ENCODE assay signal across 11 cellular contexts in genomic region chr1:241641748-241642592, GRCh38. TPM values are rescaled to one million over a fixed set of nuclear protein-coding genes. Genes with fewer than 3 reads are reported as not detected.
A peak's percentile ranks its signal among the peaks of the same experiment; 100 is the strongest.
DNase-seq lines count a peak whose midpoint lies in the region; ATAC-seq and TF ChIP-seq lines count a peak whose summit lies in the region.
"Had no signal": no experiment of that assay in that cellular context is flagged by ENCODE, and none has a peak within 500 bp of the region (broad histone marks: within the 10 kb centered on the region; RNA-seq: fewer than 3 reads in every experiment).

No MANE protein-coding gene starts in this region.

- no peak overlapping the region for H3K4me3 Mint-ChIP-seq in progenitor cell of endocrine pancreas (ENCODE audit: low read depth)
- no peak overlapping the region for H3K4me3 Mint-ChIP-seq in stimulated activated effector memory CD8-positive, alpha-beta T cell treated with anti-CD3 and anti-CD28 coated beads, Interleukin-12 subunit alpha, Interleukin-12 subunit beta, amount 100 ng/mL, for 72 hours

- peaks cover under 1% of the 10 kb centered on the region for H3K36me3 Mint-ChIP-seq in progenitor cell of endocrine pancreas (ENCODE audit: insufficient read depth)
- no peaks in the 10 kb centered on the region for H3K36me3 Mint-ChIP-seq in stimulated activated effector memory CD8-positive, alpha-beta T cell treated with anti-CD3 and anti-CD28 coated beads, Interleukin-12 subunit alpha, Interleukin-12 subunit beta, amount 100 ng/mL, for 72 hours

- H3K27me3 Mint-ChIP-seq in progenitor cell of endocrine pancreas = no peaks in the 10 kb centered on the region

- peak overlapping the region; percentile 8 for H3K27ac Mint-ChIP-seq in progenitor cell of endocrine pancreas
- no peak overlapping the region for H3K27ac Mint-ChIP-seq in stimulated activated effector memory CD8-positive, alpha-beta T cell treated with anti-CD3 and anti-CD28 coated beads, Interleukin-12 subunit alpha, Interleukin-12 subunit beta, amount 100 ng/mL, for 72 hours

- peaks cover 17% of the 10 kb centered on the region for H3K4me1 Mint-ChIP-seq in progenitor cell of endocrine pancreas (ENCODE audit: low read depth)
- H3K4me1 Mint-ChIP-seq in stimulated activated effector memory CD8-positive, alpha-beta T cell treated with anti-CD3 and anti-CD28 coated beads, Interleukin-12 subunit alpha, Interleukin-12 subunit beta, amount 100 ng/mL, for 72 hours = peaks cover 36% of the 10 kb centered on the region

- ATAC-seq in stimulated activated effector memory CD8-positive, alpha-beta T cell treated with anti-CD3 and anti-CD28 coated beads, Interleukin-12 subunit alpha, Interleukin-12 subunit beta, amount 100 ng/mL, for 72 hours = no peak
- ATAC-seq: lower lobe of right lung had no signal

- in situ Hi-C loops in ACHN (cut with HindIII; ENCODE audit: low pct_ligation_motif_present, low pct_unique_long_range_greater_than_20kb, low sequenced_read_pairs) = loop anchor here (25.0 kb wide), 1 partner anchor 220 kb away; no protein-coding TSS in a partner anchor

- peak; percentile 84 for DNase-seq in ELR (ENCODE audit: low read depth)
- peak; percentile 24 for DNase-seq in RKO (ENCODE audit: low spot score)
- peak; percentile 87 for DNase-seq in fibroblast of gingiva (ENCODE audit: low read depth)
- no peak for DNase-seq in progenitor cell of endocrine pancreas (ENCODE audit: low spot score, unreplicated experiment)
- no peak for DNase-seq in iPS-NIHi11 (ENCODE audit: low spot score)
- DNase-seq in stimulated activated effector memory CD8-positive, alpha-beta T cell treated with anti-CD3 and anti-CD28 coated beads, Interleukin-12 subunit alpha, Interleukin-12 subunit beta, amount 100 ng/mL, for 72 hours (ENCODE audit: low spot score in 2 of 2) = no peak
- no peak for DNase-seq in NCI-H146 (lab: John Stamatoyannopoulos, UW)
- DNase-seq in ACHN = no peak
- DNase-seq: DMS79, lower lobe of right lung had no signal

- H3K9me3 Mint-ChIP-seq in progenitor cell of endocrine pancreas (ENCODE audit: low read depth) = peaks cover 9% of the 10 kb centered on the region
- H3K9me3 Mint-ChIP-seq in stimulated activated effector memory CD8-positive, alpha-beta T cell treated with anti-CD3 and anti-CD28 coated beads, Interleukin-12 subunit alpha, Interleukin-12 subunit beta, amount 100 ng/mL, for 72 hours = peaks cover 6% of the 10 kb centered on the region

- no peak for TF ChIP-seq CTCF in progenitor cell of endocrine pancreas (IDR thresholded peaks at IDR 0.05; ENCODE audit: unreplicated experiment)

RNA-seq across cellular contexts. Expression of gene CHML, which starts 1.8 kb away (rescaled TPM):
- total RNA-seq in progenitor cell of endocrine pancreas = 19.1 and 19.9 TPM in 2 replicates

RNA-seq across cellular contexts. Expression of gene OPN3, which starts 1.8 kb away (rescaled TPM):
- total RNA-seq in progenitor cell of endocrine pancreas = 18.2 and 19.9 TPM in 2 replicates

RNA-seq across cellular contexts. Expression of gene WDR64, which starts 10.1 kb away (rescaled TPM):
- total RNA-seq in progenitor cell of endocrine pancreas = 0.07 TPM in 1 of 2 replicates, not detected in the other
- total RNA-seq: breast epithelium, lower lobe of right lung had no signal

Comparison
In these comparisons a context has a peak if more than half of its experiments do, and no peak if none do; other contexts are left out.
1. DNase-seq: peak in ELR (single experiment), RKO (single experiment) and fibroblast of gingiva (single experiment); none in progenitor cell of endocrine pancreas (single experiment), iPS-NIHi11 (single experiment), stimulated activated effector memory CD8-positive, alpha-beta T cell treated with anti-CD3 and anti-CD28 coated beads, Interleukin-12 subunit alpha, Interleukin-12 subunit beta, amount 100 ng/mL, for 72 hours (0 of 2), NCI-H146 (single experiment) and ACHN (single experiment).